ENCODE assay signal across 22 cellular contexts in genomic region chr7:150967332-150967731, GRCh38. TPM values are rescaled to one million over a fixed set of nuclear protein-coding genes. Genes with fewer than 3 reads are reported as not detected.
A peak's percentile ranks its signal among the peaks of the same experiment; 100 is the strongest.
DNase-seq lines count a peak whose midpoint lies in the region; ATAC-seq and TF ChIP-seq lines count a peak whose summit lies in the region.
"Had no signal": no experiment of that assay in that cellular context is flagged by ENCODE, and none has a peak within 500 bp of the region (broad histone marks: within the 10 kb centered on the region; RNA-seq: fewer than 3 reads in every experiment).

No MANE protein-coding gene starts in this region.

- TF ChIP-seq CTCF in heart right ventricle (IDR thresholded peaks at IDR 0.05), result no peak
- TF ChIP-seq CTCF in Peyer's patch (IDR thresholded peaks at IDR 0.05), result no peak

- peaks cover 0 to 30% (median 5%) of the 10 kb centered on the region in 7 donors for H3K27me3 ChIP-seq in heart right ventricle
- H3K27me3 ChIP-seq in muscle layer of colon (ENCODE audit: control insufficient read depth in 1 of 2, insufficient read depth in 2 of 2, low read length in 2 of 2), result no peaks in the 10 kb centered on the region
- no peaks in the 10 kb centered on the region for H3K27me3 ChIP-seq in Peyer's patch

- WGBS in heart right ventricle, 2 donors, result 54 to 61% methylated on average over 6 of the region's 6 CpGs

- ATAC-seq in heart right ventricle (no peak), HG03039 (IDR thresholded peaks at IDR 0.05; ENCODE audit: unreplicated experiment) (no peak)
- ATAC-seq: CD8-positive, alpha-beta T cell; GM12878 had no signal

- no peaks in the 10 kb centered on the region for H3K36me3 ChIP-seq in heart right ventricle
- no peaks in the 10 kb centered on the region for H3K36me3 ChIP-seq in muscle layer of colon (ENCODE audit: insufficient read depth, low read length)
- no peaks in the 10 kb centered on the region for H3K36me3 ChIP-seq in Peyer's patch

- H3K9me3 ChIP-seq in heart right ventricle (no peaks in the 10 kb centered on the region), muscle layer of colon (ENCODE audit: low read length) (no peaks in the 10 kb centered on the region), Peyer's patch (no peaks in the 10 kb centered on the region)

- DNase-seq in NCI-H1694 treated with DMSO at 0.1 percent for 48 hours (lab: John Stamatoyannopoulos, UW) (peak; percentile 54), NCI-H1694 (lab: John Stamatoyannopoulos, UW) (no peak), heart right ventricle (no peak), cardiac septum (ENCODE audit: low spot score) (no peak), Peyer's patch (no peak)
- DNase-seq: 8988T; AML-193; C1 segment of cervical spinal cord; CD8-positive, alpha-beta T cell; DND-41; H7; Kasumi-1; NCI-H1436; NCI-H2081; NCI-H524 treated with DMSO at 0.1 percent for 48 hours; NCI-H82; OCI-M1 had no signal

- intact Hi-C loops in heart right ventricle (cut with DNase I), result loop anchor here in 2 of 10 donors (5.0 to 10.0 kb wide), 3 partner anchors 47 to 147 kb away; no protein-coding TSS in a partner anchor
- intact Hi-C loops in cardiac septum (cut with DNase I), result no loop called here

- TF ChIP-seq POLR2A in Peyer's patch (IDR thresholded peaks at IDR 0.05), result no peak

- no peak overlapping the region for H3K4me3 ChIP-seq in heart right ventricle
- no peak overlapping the region for H3K4me3 ChIP-seq in muscle layer of colon (ENCODE audit: low read depth in 1 of 2, low read length in 2 of 2)
- no peak overlapping the region for H3K4me3 ChIP-seq in Peyer's patch
- H3K4me3 ChIP-seq: GM12878 had no signal

- H3K4me1 ChIP-seq in heart right ventricle (peaks cover 25 to 98% (median 71%) of the 10 kb centered on the region in 9 donors), muscle layer of colon (ENCODE audit: insufficient read depth, low read length) (peaks cover 94% of the 10 kb centered on the region), Peyer's patch (peaks cover 0 to 47% (median 0%) of the 10 kb centered on the region in 4 donors)

- no peak overlapping the region for H3K9ac ChIP-seq in muscle layer of colon (ENCODE audit: low read length)

- H3K27ac ChIP-seq in heart right ventricle (peak overlapping the region in 7 of 10 donors; percentile 27 to 93 (median 86)), muscle layer of colon (ENCODE audit: low read depth, low read length) (peak overlapping the region; percentile 41), Peyer's patch (no peak overlapping the region)

RNA-seq across cellular contexts. Expression of gene KCNH2, which starts 10.8 kb away (rescaled TPM):
- 100 to 1,000 TPM in 1 of 10 donors, 10 to 100 TPM in 9; 63.2 to 126 (median 78.4) TPM for total RNA-seq in heart right ventricle
- polyA plus RNA-seq in heart right ventricle, result 10 to 100 TPM; 50.2 to 99.9 TPM
- 61.9 TPM for total RNA-seq in cardiac septum
- 1 to 10 TPM; 2.4 to 8.5 (median 3.4) TPM for total RNA-seq in Peyer's patch

RNA-seq across cellular contexts. Expression of gene NOS3, which starts 23.5 kb away (rescaled TPM):
- total RNA-seq in heart right ventricle, result 10 to 100 TPM in 9 of 10 donors, 1 to 10 TPM in 1; 10.0 to 53.3 (median 13.3) TPM
- polyA plus RNA-seq in heart right ventricle, result 10 to 100 TPM; 11.1 to 25.5 TPM
- total RNA-seq in cardiac septum, result 26.5 TPM
- total RNA-seq in Peyer's patch, result 10 to 100 TPM in 1 of 4 donors, 1 to 10 TPM in 3; 1.2 to 18.2 (median 5.4) TPM
- total RNA-seq: SK-MEL-5 had no signal

RNA-seq across cellular contexts. Expression of gene ATG9B, which starts 57.0 kb away (rescaled TPM):
- under 1 TPM in 3 of 10 donors, not detected in 7; 0.09 to 0.39 (median 0.10) TPM for total RNA-seq in heart right ventricle
- polyA plus RNA-seq in heart right ventricle, result under 1 TPM; 0.45 to 0.59 TPM
- total RNA-seq in cardiac septum, result 0.13 TPM
- total RNA-seq in Peyer's patch, result under 1 TPM in 2 of 4 donors, not detected in 2; 0.27 to 0.28 TPM
- total RNA-seq: Right ventricle myocardium inferior had no signal

Comparison
In these comparisons a context has a peak if more than half of its experiments do, and no peak if none do; other contexts are left out.
1. H3K27ac ChIP-seq: peak in heart right ventricle (7 of 10) and muscle layer of colon (single experiment); none in Peyer's patch (0 of 4).